In genomic region chr5:82641362-82641988, GRCh38 we compare ENCODE assay signal across 8 cellular contexts.
A peak's percentile ranks its signal among the peaks of the same experiment; 100 is the strongest.
DNase-seq lines count a peak whose midpoint lies in the region; ATAC-seq, FAIRE-seq and TF ChIP-seq lines count a peak whose summit lies in the region.

No MANE protein-coding gene starts in this region.

- intact Hi-C loops in Panc1 (cut with micrococcal nuclease; ENCODE audit: unreplicated experiment), result loop anchor here (5.0 kb wide), 2 partner anchors 831 to 921 kb away; partner anchors contain the start of gene VCAN
- intact Hi-C loops in stomach (cut with DNase I; ENCODE audit: low total_unique reads), result loop anchor here (10.0 kb wide), 1 partner anchor 783 kb away; no protein-coding TSS in a partner anchor

- no peak overlapping the region for H3K4me2 ChIP-seq in keratinocyte (ENCODE audit: control insufficient read depth, extremely low read depth, insufficient read depth, low read depth, low read length)

- H3K9ac ChIP-seq in keratinocyte (ENCODE audit: control insufficient read depth, extremely low read depth, insufficient read depth, low read length), result no peak overlapping the region

- POLR2A ChIA-PET in Panc1 (lab: Charles Lee), result no interaction called here

- H3K27ac ChIP-seq in Panc1 (ENCODE audit: low read length) (no peak overlapping the region), keratinocyte (ENCODE audit: control insufficient read depth, insufficient read depth, low read length) (no peak overlapping the region), stomach (no peak overlapping the region)

- ATAC-seq in GM21825 (IDR thresholded peaks at IDR 0.05; ENCODE audit: unreplicated experiment) (peak; percentile 73), Panc1 (peak; percentile 73; the same call in 1 of the 2 replicates)

- H3K9me1 ChIP-seq in keratinocyte (ENCODE audit: control insufficient read depth, extremely low read depth, insufficient read depth, low read length), result no peaks in the 10 kb centered on the region

- no peaks in the 10 kb centered on the region for H3K9me3 ChIP-seq in Panc1 (ENCODE audit: control insufficient read depth, insufficient read depth, low read depth, low read length)
- H3K9me3 ChIP-seq in keratinocyte (ENCODE audit: control insufficient read depth, low read depth, low read length), result no peaks in the 10 kb centered on the region
- H3K9me3 ChIP-seq in stomach, result no peaks in the 10 kb centered on the region

- no TSS peak for BruUV-seq in Panc1 (replicated peaks; lab: Mats Ljungman, UMichigan)

- no peak for TF ChIP-seq POLR2A in stomach (IDR thresholded peaks at IDR 0.05)

- peak; percentile 15 for DNase-seq in activated CD4-positive, alpha-beta T cell treated with anti-CD3 and anti-CD28 coated beads for 48 hours
- DNase-seq in activated CD4-positive, alpha-beta T cell treated with anti-CD3 and anti-CD28 coated beads, Interleukin-2, amount 50 U/mL, for 1 hour, result no peak
- peak; percentile 79 for DNase-seq in LHCN-M2 (ENCODE audit: low read depth)
- peak; percentile 57 for DNase-seq in Panc1 (ENCODE audit: low read depth, low spot score)
- DNase-seq in bronchial epithelial cell (ENCODE audit: low read depth), result peak; percentile 85
- peak; percentile 17 for DNase-seq in keratinocyte (ENCODE audit: low read depth, low spot score)
- DNase-seq in stomach, result peak; percentile 76

- H3K79me2 ChIP-seq in keratinocyte (ENCODE audit: control insufficient read depth, insufficient read depth, low read length), result no peaks in the 10 kb centered on the region

- TF ChIP-seq CTCF in Panc1 (IDR thresholded peaks at IDR 0.05), result peak; percentile 72
- TF ChIP-seq CTCF in bronchial epithelial cell (IDR thresholded peaks at IDR 0.05; ENCODE audit: insufficient read depth, low read length, severe bottlenecking), result peak; percentile 71
- peak; percentile 53 to 69 (median 64) for TF ChIP-seq CTCF in keratinocyte (optimal IDR thresholded peaks at IDR 0.05 in 1 of 3, IDR thresholded peaks at IDR 0.05 in 1 of 3, conservative IDR thresholded peaks at IDR 0.05 in 1 of 3; ENCODE audit: extremely low read depth in 1 of 3, insufficient read depth in 2 of 3, low read length in 3 of 3)
- peak in 5 of 7 experiments; percentile 48 to 63 (median 51) for TF ChIP-seq CTCF in stomach (IDR thresholded peaks at IDR 0.05)

- dilution Hi-C loops in keratinocyte (cut with MboI; ENCODE audit: extremely low pct_ligation_motif_present, low sequenced_read_pairs), result no loop called here

- H3K4me3 ChIP-seq in Panc1 (ENCODE audit: low read depth in 2 of 2, low read length in 2 of 2), result no peak overlapping the region
- no peak overlapping the region for H3K4me3 ChIP-seq in bronchial epithelial cell (ENCODE audit: low read depth, low read length)
- no peak overlapping the region for H3K4me3 ChIP-seq in keratinocyte (ENCODE audit: control insufficient read depth in 2 of 3, extremely low read depth in 1 of 3, insufficient read depth in 2 of 3, low read depth in 1 of 3, low read length in 3 of 3)
- no peak overlapping the region for H3K4me3 ChIP-seq in stomach

- H3K4me1 ChIP-seq in Panc1 (ENCODE audit: control insufficient read depth, insufficient read depth, low read length) (no peaks in the 10 kb centered on the region), keratinocyte (ENCODE audit: control insufficient read depth, extremely low read depth, insufficient read depth, low read length) (no peaks in the 10 kb centered on the region), stomach (peaks cover 0 to 17% (median 5%) of the 10 kb centered on the region in 4 donors)

- H3K36me3 ChIP-seq in Panc1 (ENCODE audit: control insufficient read depth, insufficient read depth, low read length) (no peaks in the 10 kb centered on the region), bronchial epithelial cell (ENCODE audit: control insufficient read depth, insufficient read depth, low read length) (no peaks in the 10 kb centered on the region), keratinocyte (ENCODE audit: control insufficient read depth in 2 of 2, extremely low read depth in 1 of 2, insufficient read depth in 2 of 2, low read length in 2 of 2) (no peaks in the 10 kb centered on the region), stomach (no peaks in the 10 kb centered on the region)

- WGBS in stomach, 5 donors, result 19 to 26% (median 24%) methylated on average over 3 of the region's 3 CpGs

- TF ChIP-seq EP300 in stomach (IDR thresholded peaks at IDR 0.05), result no peak

- peak; percentile 80 for FAIRE-seq in bronchial epithelial cell (lab: Jason Lieb, UNC)
- peak; percentile 85 for FAIRE-seq in keratinocyte (lab: Jason Lieb, UNC)

- CTCF ChIA-PET in Panc1 (lab: Charles Lee), result interaction anchor here (0.7 to 1.0 kb wide), 2 partner anchors 9 to 99 kb away, joined by 4 read pairs; no protein-coding TSS in a partner anchor

- H4K20me1 ChIP-seq in keratinocyte (ENCODE audit: control insufficient read depth, extremely low read depth, insufficient read depth, low read length), result no peaks in the 10 kb centered on the region

- in situ Hi-C loops in Panc1 (cut with HindIII; ENCODE audit: low pct_unique_long_range_greater_than_20kb, low sequenced_read_pairs), result no loop called here

- no peak overlapping the region for H2AFZ ChIP-seq in keratinocyte (ENCODE audit: control insufficient read depth, low read length)

- H3K27me3 ChIP-seq in Panc1 (ENCODE audit: control insufficient read depth, insufficient read depth, low read length) (no peaks in the 10 kb centered on the region), bronchial epithelial cell (ENCODE audit: control insufficient read depth, insufficient read depth, low read length) (no peaks in the 10 kb centered on the region), keratinocyte (ENCODE audit: control insufficient read depth, extremely low read depth, insufficient read depth, low read length) (no peaks in the 10 kb centered on the region), stomach (no peaks in the 10 kb centered on the region)
